12 cellular contexts compared by ENCODE assay signal in genomic region chr12:116454076-116454475, GRCh38.
"Had no signal": no experiment of that assay in that cellular context is flagged by ENCODE, and none has a peak within 500 bp of the region (broad histone marks: within the 10 kb centered on the region; RNA-seq: fewer than 3 reads in every experiment).

No MANE protein-coding gene starts in this region.

- H3K36me3 ChIP-seq: gastrocnemius medialis, heart right ventricle, pancreas, right atrium auricular region had no signal

- DNase-seq: activated CD4-positive, alpha-beta T cell treated with anti-CD3 and anti-CD28 coated beads, Interleukin-2, amount 50 U/mL, for 48 hours; activated CD4-positive, CD25-positive, alpha-beta regulatory T cell treated with anti-CD3 and anti-CD28 coated beads, Interleukin-2, amount 50 U/mL, for 72 hours; activated naive CD8-positive, alpha-beta T cell treated with anti-CD3 and anti-CD28 coated beads, Interleukin-2, amount 10 ng/mL, durations not matched to agents 7 days and 5 days; activated T-cell treated with anti-CD3 and anti-CD28 coated beads, Interleukin-2, amount 50 U/mL, for 72 hours; anterior cingulate cortex; gastrocnemius medialis; heart right ventricle; left ventricle myocardium superior; pancreas; small intestine; SW 1271 had no signal

- H3K27ac ChIP-seq: pancreas had no signal

- H3K27me3 ChIP-seq: pancreas, right atrium auricular region had no signal

- H3K4me3 ChIP-seq: gastrocnemius medialis, heart right ventricle, pancreas, right atrium auricular region had no signal

- H3K9me3 ChIP-seq: gastrocnemius medialis, heart right ventricle, pancreas, right atrium auricular region had no signal

- ATAC-seq: activated T-cell treated with anti-CD3 and anti-CD28 coated beads, Interleukin-2, amount 50 U/mL, for 72 hours; gastrocnemius medialis; heart right ventricle; left ventricle myocardium superior; pancreas had no signal
